ENCODE assay signal across 8 cellular contexts in genomic region chr4:101791189-101791572, GRCh38. TPM values are rescaled to one million over a fixed set of nuclear protein-coding genes. Genes with fewer than 3 reads are reported as not detected.
DNase-seq lines count a peak whose midpoint lies in the region; ATAC-seq lines count a peak whose summit lies in the region.

No MANE protein-coding gene starts in this region.

- H3K27ac Mint-ChIP-seq in activated CD8-positive, alpha-beta T cell treated with anti-CD3 and anti-CD28 coated beads, Interleukin-2, amount 10 ng/mL, durations not matched to agents 7 days and 5 days: no peak overlapping the region

- peaks cover 44% of the 10 kb centered on the region for H3K27me3 Mint-ChIP-seq in activated CD8-positive, alpha-beta T cell treated with anti-CD3 and anti-CD28 coated beads, Interleukin-2, amount 10 ng/mL, durations not matched to agents 7 days and 5 days (ENCODE audit: low read depth)

- DNase-seq in NCI-H748 (lab: John Stamatoyannopoulos, UW; ENCODE audit: unreplicated experiment): peak; percentile 52
- no peak for DNase-seq in NCI-H748 treated with DMSO at 0.1 percent for 48 hours (lab: John Stamatoyannopoulos, UW)
- no peak for DNase-seq in activated CD8-positive, alpha-beta T cell treated with anti-CD3 and anti-CD28 coated beads, Interleukin-2, amount 10 ng/mL, durations not matched to agents 7 days and 5 days
- DNase-seq in stimulated activated CD4-positive, alpha-beta T cell treated with anti-CD3 and anti-CD28 coated beads, Interleukin-4, amount 100 ng/mL, for 1 hour: no peak
- DNase-seq in effector CD4-positive, alpha-beta T cell: no peak

- H3K4me3 ChIP-seq in thymus (ENCODE audit: low read length): peak overlapping the region; percentile 66

- no peaks in the 10 kb centered on the region for H3K9me3 ChIP-seq in thymus (ENCODE audit: control insufficient read depth)

- H3K27ac ChIP-seq in layer of hippocampus (ENCODE audit: low read depth, low read length): peak overlapping the region; percentile 14
- no peak overlapping the region for H3K27ac ChIP-seq in thymus (ENCODE audit: low read depth)

- peak overlapping the region; percentile 69 for H3K4me3 Mint-ChIP-seq in activated CD8-positive, alpha-beta T cell treated with anti-CD3 and anti-CD28 coated beads, Interleukin-2, amount 10 ng/mL, durations not matched to agents 7 days and 5 days

- H3K4me1 Mint-ChIP-seq in activated CD8-positive, alpha-beta T cell treated with anti-CD3 and anti-CD28 coated beads, Interleukin-2, amount 10 ng/mL, durations not matched to agents 7 days and 5 days (ENCODE audit: low read depth): peaks cover 19% of the 10 kb centered on the region

- CTCF ChIA-PET in activated CD8-positive, alpha-beta T cell treated with anti-CD3 and anti-CD28 coated beads, Interleukin-2, amount 10 ng/mL, durations not matched to agents 7 days and 5 days (lab: Charles Lee): no interaction called here

- peak; percentile 5 for ATAC-seq in HG03135 (IDR thresholded peaks at IDR 0.05; ENCODE audit: unreplicated experiment)
- ATAC-seq in activated CD8-positive, alpha-beta T cell treated with anti-CD3 and anti-CD28 coated beads, Interleukin-2, amount 10 ng/mL, durations not matched to agents 7 days and 5 days: no peak

- POLR2A ChIA-PET in activated CD8-positive, alpha-beta T cell treated with anti-CD3 and anti-CD28 coated beads, Interleukin-2, amount 10 ng/mL, durations not matched to agents 7 days and 5 days (lab: Charles Lee): no interaction called here

- peaks cover 2% of the 10 kb centered on the region for H3K4me1 ChIP-seq in thymus (ENCODE audit: control insufficient read depth, insufficient read depth, low read length)

- no peaks in the 10 kb centered on the region for H3K36me3 ChIP-seq in thymus (ENCODE audit: control insufficient read depth, insufficient read depth)

- no peaks in the 10 kb centered on the region for H3K27me3 ChIP-seq in layer of hippocampus (ENCODE audit: control insufficient read depth, insufficient read depth, low read length)
- H3K27me3 ChIP-seq in thymus (ENCODE audit: control insufficient read depth, insufficient read depth): no peaks in the 10 kb centered on the region

- H3K36me3 Mint-ChIP-seq in activated CD8-positive, alpha-beta T cell treated with anti-CD3 and anti-CD28 coated beads, Interleukin-2, amount 10 ng/mL, durations not matched to agents 7 days and 5 days (ENCODE audit: low read depth): peaks cover 5% of the 10 kb centered on the region

- WGBS in thymus: 10% methylated on average over 11 of the region's 11 CpGs

- H3K9me3 Mint-ChIP-seq in activated CD8-positive, alpha-beta T cell treated with anti-CD3 and anti-CD28 coated beads, Interleukin-2, amount 10 ng/mL, durations not matched to agents 7 days and 5 days (ENCODE audit: insufficient read depth): no peaks in the 10 kb centered on the region

RNA-seq across cellular contexts. Expression of gene BANK1, which starts 0.7 kb away (rescaled TPM):
- total RNA-seq in activated CD8-positive, alpha-beta T cell treated with anti-CD3 and anti-CD28 coated beads, Interleukin-2, amount 10 ng/mL, durations not matched to agents 7 days and 5 days: under 1 TPM; 0.24 to 0.29 TPM
- 10.9 TPM for polyA plus RNA-seq in thymus
